8 cellular contexts compared by ENCODE assay signal in the genomic region with DNA sequence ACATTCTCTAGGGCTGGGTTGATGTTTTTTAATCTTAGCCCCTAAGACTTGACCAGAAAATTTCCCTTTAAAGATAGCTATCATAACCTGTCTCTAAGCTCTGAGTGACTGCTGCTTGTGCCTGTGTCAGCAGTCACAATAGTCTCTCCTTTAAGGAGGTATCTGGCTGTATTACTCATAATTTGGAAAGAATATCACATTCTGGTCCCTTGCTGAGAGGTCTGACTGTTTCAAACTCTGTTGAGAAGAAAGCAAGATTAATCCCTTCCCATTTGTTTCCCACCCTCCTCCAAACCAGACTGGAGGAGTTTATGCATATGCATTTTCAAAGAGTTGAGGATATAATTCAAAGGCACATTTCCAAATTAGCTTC. TPM values are rescaled to one million over a fixed set of nuclear protein-coding genes. Genes with fewer than 3 reads are reported as not detected.
A peak's percentile ranks its signal among the peaks of the same experiment; 100 is the strongest.
DNase-seq lines count a peak whose midpoint lies in the region; ATAC-seq, FAIRE-seq and TF ChIP-seq lines count a peak whose summit lies in the region.

No MANE protein-coding gene starts in this region.

- H3K4me3 Mint-ChIP-seq in GM23338 = peak overlapping the region; percentile 73
- H3K4me3 Mint-ChIP-seq in stimulated activated naive B cell treated with anti-CD40 and anti-IgM and Interleukin-4, amounts not matched to agents 10 μg/mL and 1 μg/mL and 100 μg/mL, for 72 hours = peak overlapping the region; percentile 88 to 91

- no peaks in the 10 kb centered on the region for H4K20me1 ChIP-seq in GM23338 (replicated peaks; ENCODE audit: insufficient read depth)
- H4K20me1 ChIP-seq in SU-DHL-6 (ENCODE audit: low read depth, low read length) = no peaks in the 10 kb centered on the region

- H3K9ac ChIP-seq in SU-DHL-6 (ENCODE audit: low read length) = no peak overlapping the region

- H3K36me3 Mint-ChIP-seq in GM23338 (ENCODE audit: low read depth) = no peaks in the 10 kb centered on the region
- H3K36me3 Mint-ChIP-seq in stimulated activated naive B cell treated with anti-CD40 and anti-IgM and Interleukin-4, amounts not matched to agents 10 μg/mL and 1 μg/mL and 100 μg/mL, for 72 hours = no peaks in the 10 kb centered on the region

- H3K36me3 ChIP-seq in GM23338 (ENCODE audit: insufficient read depth) = no peaks in the 10 kb centered on the region
- no peaks in the 10 kb centered on the region for H3K36me3 ChIP-seq in SU-DHL-6 (ENCODE audit: low read length)
- H3K36me3 ChIP-seq in right atrium auricular region = no peaks in the 10 kb centered on the region
- no peaks in the 10 kb centered on the region for H3K36me3 ChIP-seq in pancreas

- no peak for FAIRE-seq in pancreas (lab: Jason Lieb, UNC)

- H3K4me1 Mint-ChIP-seq in GM23338 = peaks cover 22% of the 10 kb centered on the region
- H3K4me1 Mint-ChIP-seq in stimulated activated naive B cell treated with anti-CD40 and anti-IgM and Interleukin-4, amounts not matched to agents 10 μg/mL and 1 μg/mL and 100 μg/mL, for 72 hours = peaks cover 10 to 20% of the 10 kb centered on the region in 2 donors

- no peak overlapping the region for H3K27ac Mint-ChIP-seq in GM23338
- no peak overlapping the region for H3K27ac Mint-ChIP-seq in stimulated activated naive B cell treated with anti-CD40 and anti-IgM and Interleukin-4, amounts not matched to agents 10 μg/mL and 1 μg/mL and 100 μg/mL, for 72 hours

- H3K27ac ChIP-seq in GM23338 (ENCODE audit: low read depth) (no peak overlapping the region), SU-DHL-6 (ENCODE audit: low read depth, low read length) (no peak overlapping the region), right atrium auricular region (peak overlapping the region; percentile 42 to 58), pancreas (no peak overlapping the region)

- TF ChIP-seq CTCF in GM23338 (conservative IDR thresholded peaks at IDR 0.05; ENCODE audit: low read depth in 2 of 2) (no peak), SU-DHL-6 (IDR thresholded peaks at IDR 0.05; ENCODE audit: insufficient read depth, low read length, poor library complexity, severe bottlenecking) (no peak), right atrium auricular region (IDR thresholded peaks at IDR 0.05) (no peak), pancreas (IDR thresholded peaks at IDR 0.05) (no peak)

- no peaks in the 10 kb centered on the region for H3F3A ChIP-seq in GM23338 (replicated peaks; ENCODE audit: low read depth)
- H3F3A ChIP-seq in SU-DHL-6 (ENCODE audit: insufficient read depth) = no peaks in the 10 kb centered on the region

- H3K79me2 ChIP-seq in GM23338 (replicated peaks; ENCODE audit: insufficient read depth) (no peaks in the 10 kb centered on the region), SU-DHL-6 (ENCODE audit: insufficient read depth, low read length) (no peaks in the 10 kb centered on the region)

- intact Hi-C loops in pancreas (cut with DNase I) = no loop called here

- H3K9me3 ChIP-seq in SU-DHL-6 (ENCODE audit: insufficient read depth, low read length) (no peaks in the 10 kb centered on the region), right atrium auricular region (no peaks in the 10 kb centered on the region), pancreas (no peaks in the 10 kb centered on the region)

- H3K4me2 ChIP-seq in GM23338 (peak overlapping the region; percentile 96), SU-DHL-6 (ENCODE audit: low read depth, low read length, poor library complexity, severe bottlenecking) (peak overlapping the region; percentile 53)

- H3K4me3 ChIP-seq in GM23338 (peak overlapping the region; percentile 82), SU-DHL-6 (ENCODE audit: insufficient read depth, low read length, poor library complexity, severe bottlenecking) (no peak overlapping the region), right atrium auricular region (peak overlapping the region; percentile 43 to 59), pancreas (peak overlapping the region in 2 of 4 donors; percentile 53 to 56)

- H2AFZ ChIP-seq in GM23338 = peak overlapping the region; percentile 100
- no peak overlapping the region for H2AFZ ChIP-seq in SU-DHL-6 (ENCODE audit: low read depth, low read length, severe bottlenecking)

- H3K9me2 ChIP-seq in GM23338 (ENCODE audit: insufficient read depth) = no peaks in the 10 kb centered on the region
- no peaks in the 10 kb centered on the region for H3K9me2 ChIP-seq in SU-DHL-6 (replicated peaks; ENCODE audit: insufficient read depth, low read length)

- peaks cover 22% of the 10 kb centered on the region for H3K4me1 ChIP-seq in GM23338 (ENCODE audit: insufficient read depth)
- H3K4me1 ChIP-seq in right atrium auricular region = peaks cover 0 to 11% of the 10 kb centered on the region in 2 donors
- no peaks in the 10 kb centered on the region for H3K4me1 ChIP-seq in pancreas

- no peaks in the 10 kb centered on the region for H3K9me3 Mint-ChIP-seq in GM23338
- H3K9me3 Mint-ChIP-seq in stimulated activated naive B cell treated with anti-CD40 and anti-IgM and Interleukin-4, amounts not matched to agents 10 μg/mL and 1 μg/mL and 100 μg/mL, for 72 hours = no peaks in the 10 kb centered on the region

- H3K27me3 ChIP-seq in GM23338 (ENCODE audit: insufficient read depth) (no peaks in the 10 kb centered on the region), SU-DHL-6 (ENCODE audit: low read length) (no peaks in the 10 kb centered on the region), right atrium auricular region (no peaks in the 10 kb centered on the region), pancreas (no peaks in the 10 kb centered on the region)

- H3K27me3 Mint-ChIP-seq in GM23338 (ENCODE audit: insufficient read depth, low read depth, poor library complexity) = peaks cover 2% of the 10 kb centered on the region
- peaks cover 26 to 38% of the 10 kb centered on the region in 2 donors for H3K27me3 Mint-ChIP-seq in stimulated activated naive B cell treated with anti-CD40 and anti-IgM and Interleukin-4, amounts not matched to agents 10 μg/mL and 1 μg/mL and 100 μg/mL, for 72 hours

- ATAC-seq in GM23338 (no peak), GM21367 (IDR thresholded peaks at IDR 0.05; ENCODE audit: unreplicated experiment) (no peak), pancreas (no peak)
- no peak for ATAC-seq in stimulated activated naive B cell treated with anti-CD40 and anti-IgM and Interleukin-4, amounts not matched to agents 10 μg/mL and 1 μg/mL and 100 μg/mL, for 72 hours (replicated peaks)

- no peak for DNase-seq in GM23338 (ENCODE audit: low spot score)
- no peak for DNase-seq in right atrium auricular region (ENCODE audit: low spot score)
- DNase-seq in stimulated activated naive B cell treated with anti-CD40 and anti-IgM and Interleukin-4, amounts not matched to agents 10 μg/mL and 1 μg/mL and 100 μg/mL, for 72 hours = no peak
- DNase-seq in NCI-H2196 (lab: John Stamatoyannopoulos, UW; ENCODE audit: unreplicated experiment) = no peak
- DNase-seq in pancreas = no peak
- no peak for DNase-seq in NCI-H1694 (lab: John Stamatoyannopoulos, UW)

TF ChIP-seq in GM23338, 12 proteins besides CTCF, POLR2A, EP300 and RAD21 (continues in another document):
- TF ChIP-seq ZNF114 (CRISPR knock-in tag; IDR thresholded peaks at IDR 0.05) (no peak), EZH2 (IDR thresholded peaks at IDR 0.05; ENCODE audit: low read depth, unreplicated experiment) (no peak), STAT1 (IDR thresholded peaks at IDR 0.05; ENCODE audit: unreplicated experiment) (no peak)

RNA-seq across cellular contexts. Expression of a gene that starts 2.3 kb away (rescaled TPM):
- total RNA-seq in GM23338 (2014; rRNA removed; shearing (Covaris generic)) = not detected in 2 replicates
- polyA plus RNA-seq in GM23338 (2016; fragmentation: Nextera tagmentation; extraction: Ambion mirVana) = not detected in 2 replicates
- total RNA-seq in right atrium auricular region = under 1 TPM; 0.16 to 0.78 TPM
- total RNA-seq in pancreas = under 1 TPM in 2 of 6 donors, not detected in 4; 0.03 to 0.18 TPM
- under 1 TPM in 1 of 2 donors, not detected in 1; 0.08 TPM for polyA plus RNA-seq in pancreas

Comparison
In these comparisons a context has a peak if more than half of its experiments do, and no peak if none do; other contexts are left out.
1. H3K27ac ChIP-seq: peak in right atrium auricular region (2 of 2); none in GM23338 (single experiment), SU-DHL-6 (single experiment) and pancreas (0 of 4).